Comparison of ENCODE assay signal across 1 cellular context in genomic region chr10:70192325-70192966, GRCh38.
TF ChIP-seq lines count a peak whose summit lies in the region.

No MANE protein-coding gene starts in this region.

TF ChIP-seq in HepG2, 621 proteins besides CTCF, POLR2A, EP300 and RAD21:
- TF ChIP-seq TEF (CRISPR knock-in tag; IDR thresholded peaks at IDR 0.05) (no peak), ZNF629 (CRISPR knock-in tag; conservative IDR thresholded peaks at IDR 0.05) (no peak), CSRNP2 (CRISPR knock-in tag; conservative IDR thresholded peaks at IDR 0.05; ENCODE audit: low read depth) (no peak)
TF ChIP-seq in HepG2: peak in this region for 0.
